In genomic region chr2:172196768-172197322, GRCh38 we compare ENCODE assay signal across 1 cellular context.
TF ChIP-seq lines count a peak whose summit lies in the region.

No MANE protein-coding gene starts in this region.

TF ChIP-seq in SK-N-SH treated with all-trans-retinoic acid at 6 μM for 48 hours, 23 proteins besides CTCF, POLR2A, EP300 and RAD21 (continued from another document):
- TF ChIP-seq PATZ1 (CRISPR knock-in tag; IDR thresholded peaks at IDR 0.05; ENCODE audit: borderline replicate concordance): no peak
TF ChIP-seq in SK-N-SH treated with all-trans-retinoic acid at 6 μM for 48 hours: peak in this region for 0.
